Comparison of ENCODE assay signal across 8 cellular contexts in genomic region chr7:27586825-27587224, GRCh38.
DNase-seq lines count a peak whose midpoint lies in the region; ATAC-seq lines count a peak whose summit lies in the region.

No MANE protein-coding gene starts in this region.

- peak; percentile 12 for DNase-seq in ELF-1 (ENCODE audit: low read depth, low spot score)
- peak; percentile 53 for DNase-seq in SK-N-DZ (ENCODE audit: low spot score)
- no peak for DNase-seq in A172 (ENCODE audit: low spot score)
- no peak for DNase-seq in activated CD4-positive, alpha-beta T cell treated with anti-CD3 and anti-CD28 coated beads for 1 hour
- no peak for DNase-seq in activated CD4-positive, alpha-beta T cell treated with anti-CD3 and anti-CD28 coated beads for 48 hours
- DNase-seq in cerebellum (ENCODE audit: low spot score): no peak

- ATAC-seq in GM21526 (IDR thresholded peaks at IDR 0.05; ENCODE audit: low FRiP score, unreplicated experiment) (peak; percentile 90), HG03558 (IDR thresholded peaks at IDR 0.05; ENCODE audit: extremely low read depth, unreplicated experiment) (peak; percentile 89)

Comparison
In these comparisons a context has a peak if more than half of its experiments do, and no peak if none do; other contexts are left out.
1. DNase-seq: peak in ELF-1 (single experiment) and SK-N-DZ (single experiment); none in A172 (single experiment), activated CD4-positive, alpha-beta T cell treated with anti-CD3 and anti-CD28 coated beads for 1 hour (single experiment), activated CD4-positive, alpha-beta T cell treated with anti-CD3 and anti-CD28 coated beads for 48 hours (single experiment) and cerebellum (single experiment).